16 cellular contexts compared by ENCODE assay signal in the genomic region with DNA sequence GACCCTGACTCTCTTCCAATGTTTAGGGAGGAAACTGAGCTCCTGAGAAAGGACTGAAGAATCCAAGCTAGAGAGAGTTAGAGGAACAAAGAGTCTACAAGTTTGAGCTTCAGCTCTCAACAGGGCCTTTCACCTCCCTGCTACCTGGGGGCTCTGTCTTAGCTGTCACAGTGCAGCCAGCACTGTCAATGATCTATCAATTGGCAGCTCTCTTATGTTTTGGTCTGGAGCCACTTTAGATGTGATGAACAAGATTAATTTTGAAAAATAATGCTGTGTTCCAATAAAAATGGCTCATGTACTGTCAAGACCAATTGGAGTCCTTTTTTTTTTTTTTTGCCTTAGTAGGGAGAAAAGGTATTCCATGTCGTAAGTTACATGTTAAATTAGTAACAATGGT.
DNase-seq lines count a peak whose midpoint lies in the region; ATAC-seq lines count a peak whose summit lies in the region.
"Had no signal": no experiment of that assay in that cellular context is flagged by ENCODE, and none has a peak within 500 bp of the region (broad histone marks: within the 10 kb centered on the region; RNA-seq: fewer than 3 reads in every experiment).

No MANE protein-coding gene starts in this region.

- H3K36me3 Mint-ChIP-seq in activated T-cell treated with anti-CD3 and anti-CD28 coated beads, Interleukin-2, amount 50 U/mL, for 24 hours (ENCODE audit: low read depth), result peaks cover 4% of the 10 kb centered on the region
- H3K36me3 Mint-ChIP-seq in IgD-negative memory B cell, result peaks cover 2% of the 10 kb centered on the region
- peaks cover 9% of the 10 kb centered on the region for H3K36me3 Mint-ChIP-seq in activated naive CD8-positive, alpha-beta T cell treated with anti-CD3 and anti-CD28 coated beads, Interleukin-2, amount 10 ng/mL, durations not matched to agents 7 days and 5 days

- POLR2A ChIA-PET in activated naive CD8-positive, alpha-beta T cell treated with anti-CD3 and anti-CD28 coated beads, Interleukin-2, amount 10 ng/mL, durations not matched to agents 7 days and 5 days (lab: Charles Lee), result interaction anchor here (0.7 to 1.6 kb wide), 5 partner anchors 8 to 216 kb away, joined by 3 to 12 read pairs (median 4); a partner anchor contains a TSS

- peak overlapping the region; percentile 42 for H3K27ac Mint-ChIP-seq in activated T-cell treated with anti-CD3 and anti-CD28 coated beads, Interleukin-2, amount 50 U/mL, for 24 hours
- H3K27ac Mint-ChIP-seq in IgD-negative memory B cell, result peak overlapping the region; percentile 30 to 91 (median 60)
- peak overlapping the region; percentile 87 for H3K27ac Mint-ChIP-seq in activated naive CD8-positive, alpha-beta T cell treated with anti-CD3 and anti-CD28 coated beads, Interleukin-2, amount 10 ng/mL, durations not matched to agents 7 days and 5 days
- H3K27ac Mint-ChIP-seq: GM23338, nephron had no signal

- peak overlapping the region in 11 of 21 experiments; percentile 14 to 79 (median 58) for H3K27ac ChIP-seq in skin epidermis
- H3K27ac ChIP-seq: A549, cardiac muscle cell, thoracic aorta had no signal

- H3K4me3 Mint-ChIP-seq in activated T-cell treated with anti-CD3 and anti-CD28 coated beads, Interleukin-2, amount 50 U/mL, for 24 hours, result no peak overlapping the region
- H3K4me3 Mint-ChIP-seq in IgD-negative memory B cell, result peak overlapping the region in 3 of 4 donors; percentile 40 to 94 (median 92)
- H3K4me3 Mint-ChIP-seq in activated naive CD8-positive, alpha-beta T cell treated with anti-CD3 and anti-CD28 coated beads, Interleukin-2, amount 10 ng/mL, durations not matched to agents 7 days and 5 days, result peak overlapping the region; percentile 66
- H3K4me3 Mint-ChIP-seq: GM23338, nephron had no signal

- no peak overlapping the region for H3K4me3 ChIP-seq in skin epidermis
- H3K4me3 ChIP-seq: A549, cardiac muscle cell, GM23338, thoracic aorta had no signal

- no peaks in the 10 kb centered on the region for H3K27me3 Mint-ChIP-seq in activated T-cell treated with anti-CD3 and anti-CD28 coated beads, Interleukin-2, amount 50 U/mL, for 24 hours
- H3K27me3 Mint-ChIP-seq in IgD-negative memory B cell, result peaks cover 15% of the 10 kb centered on the region
- H3K27me3 Mint-ChIP-seq in activated naive CD8-positive, alpha-beta T cell treated with anti-CD3 and anti-CD28 coated beads, Interleukin-2, amount 10 ng/mL, durations not matched to agents 7 days and 5 days, result no peaks in the 10 kb centered on the region

- no peak for ATAC-seq in activated naive CD8-positive, alpha-beta T cell treated with anti-CD3 and anti-CD28 coated beads, Interleukin-2, amount 10 ng/mL, durations not matched to agents 7 days and 5 days (ENCODE audit: low read depth)
- no peak for ATAC-seq in GM19035 (IDR thresholded peaks at IDR 0.05; ENCODE audit: unreplicated experiment)
- ATAC-seq: A549, GM23338 had no signal

- H3K4me1 Mint-ChIP-seq in activated T-cell treated with anti-CD3 and anti-CD28 coated beads, Interleukin-2, amount 50 U/mL, for 24 hours (ENCODE audit: low read depth), result peaks cover 95% of the 10 kb centered on the region
- H3K4me1 Mint-ChIP-seq in IgD-negative memory B cell, result peaks cover 54 to 66% (median 64%) of the 10 kb centered on the region in 3 donors
- H3K4me1 Mint-ChIP-seq in activated naive CD8-positive, alpha-beta T cell treated with anti-CD3 and anti-CD28 coated beads, Interleukin-2, amount 10 ng/mL, durations not matched to agents 7 days and 5 days, result peaks cover 69% of the 10 kb centered on the region
- H3K4me1 Mint-ChIP-seq: GM23338 had no signal

- DNase-seq in activated T-cell treated with anti-CD3 and anti-CD28 coated beads, Interleukin-2, amount 50 U/mL, for 24 hours, result no peak
- no peak for DNase-seq in activated T-cell treated with anti-CD3 and anti-CD28 coated beads, Interleukin-2, amount 50 U/mL, for 1 hour
- no peak for DNase-seq in activated naive CD8-positive, alpha-beta T cell treated with anti-CD3 and anti-CD28 coated beads, Interleukin-2, amount 10 ng/mL, durations not matched to agents 7 days and 5 days
- DNase-seq in CD1c-positive myeloid dendritic cell (ENCODE audit: extremely low spot score), result no peak
- DNase-seq in NK-92 treated with Interleukin-12 subunit alpha and Interleukin-12 subunit beta, amount 100 ng/mL, for 24 hours (lab: John Stamatoyannopoulos, UW), result no peak
- DNase-seq: NCI-H1694, NCI-H345, T1000 had no signal

- H3K9me3 Mint-ChIP-seq in activated T-cell treated with anti-CD3 and anti-CD28 coated beads, Interleukin-2, amount 50 U/mL, for 24 hours, result peaks cover 10% of the 10 kb centered on the region
- H3K9me3 Mint-ChIP-seq in IgD-negative memory B cell, result peaks cover 0 to 2% (median 0%) of the 10 kb centered on the region in 3 donors
- H3K9me3 Mint-ChIP-seq in activated naive CD8-positive, alpha-beta T cell treated with anti-CD3 and anti-CD28 coated beads, Interleukin-2, amount 10 ng/mL, durations not matched to agents 7 days and 5 days, result peaks cover 6% of the 10 kb centered on the region
- H3K9me3 Mint-ChIP-seq: GM23338, nephron had no signal
